In the genomic region with DNA sequence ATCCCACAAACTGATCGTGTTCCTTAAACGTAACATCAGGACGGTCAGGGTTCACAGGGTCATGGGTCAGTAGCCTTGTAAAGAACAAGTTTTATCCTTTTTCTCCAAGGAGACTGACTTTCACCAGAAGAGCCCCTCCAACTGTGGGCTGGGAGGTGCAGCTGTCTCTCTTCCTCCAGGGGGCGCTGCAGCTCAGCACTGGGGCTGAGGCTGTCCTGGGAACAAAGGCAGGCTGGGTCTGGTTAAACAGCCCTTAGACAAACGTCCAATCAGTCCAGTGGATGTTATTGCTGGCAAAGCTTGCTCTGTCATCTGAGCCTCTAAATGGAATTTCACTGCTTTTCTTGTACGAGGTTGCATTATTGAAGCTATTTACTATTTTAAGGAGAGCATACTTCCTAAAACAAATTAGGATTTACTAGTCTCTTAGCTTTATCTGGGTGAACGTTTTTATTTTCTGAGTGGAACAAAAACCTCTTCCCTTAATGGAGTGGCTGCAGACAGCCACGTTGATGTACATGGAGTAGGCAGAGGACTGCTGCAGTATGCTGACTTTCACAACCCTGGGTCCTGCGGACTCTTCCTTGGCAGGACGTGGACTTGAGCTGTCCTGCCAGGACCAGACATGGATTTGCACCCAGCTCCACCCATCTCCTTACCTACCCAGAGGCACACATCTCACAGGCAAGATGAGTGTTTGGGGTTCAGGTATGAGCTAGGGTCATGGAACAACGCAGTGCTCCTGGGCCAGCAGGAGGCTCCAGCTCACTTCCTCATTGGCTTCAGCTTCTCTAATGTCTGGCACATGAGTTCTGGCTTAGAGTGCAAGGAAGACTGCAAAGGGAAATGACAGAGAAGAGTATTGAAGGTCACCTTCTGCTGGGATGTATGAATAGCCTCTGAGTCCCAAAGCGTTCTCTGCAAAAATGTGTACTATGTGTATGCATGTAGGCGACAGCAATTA, we compare ENCODE assay signal across 8 cellular contexts. TPM values are rescaled to one million over a fixed set of nuclear protein-coding genes. Genes with fewer than 3 reads are reported as not detected.
DNase-seq lines count a peak whose midpoint lies in the region; ATAC-seq and TF ChIP-seq lines count a peak whose summit lies in the region.

No MANE protein-coding gene starts in this region.

- TF ChIP-seq CTCF in BJ (IDR thresholded peaks at IDR 0.05; ENCODE audit: insufficient read depth, low read depth, low read length), result peak; percentile 99
- peak; percentile 98 to 99 for TF ChIP-seq CTCF in fibroblast of lung (conservative IDR thresholded peaks at IDR 0.05 in 1 of 2, IDR thresholded peaks at IDR 0.05 in 1 of 2; ENCODE audit: low read depth in 1 of 2, low read length in 2 of 2)
- TF ChIP-seq CTCF in neural crest cell (conservative IDR thresholded peaks at IDR 0.05), result peak; percentile 96

- H3K36me3 ChIP-seq in BJ (ENCODE audit: control insufficient read depth, insufficient read depth, low read length) (peaks cover 17% of the 10 kb centered on the region), fibroblast of lung (ENCODE audit: control insufficient read depth, insufficient read depth, low read length) (peaks cover 18% of the 10 kb centered on the region)

- peaks cover 32% of the 10 kb centered on the region for H3K36me3 Mint-ChIP-seq in neural crest cell (ENCODE audit: low read depth)

- peak; percentile 53 for ATAC-seq in HG03097 (IDR thresholded peaks at IDR 0.05; ENCODE audit: low FRiP score, unreplicated experiment)

- H3K27ac ChIP-seq in fibroblast of lung (ENCODE audit: insufficient read depth, low read length) (no peak overlapping the region), substantia nigra (ENCODE audit: low read depth, low read length, poor library complexity, severe bottlenecking) (peak overlapping the region; percentile 65)

- H3K4me3 ChIP-seq in BJ (ENCODE audit: low read depth, low read length), result no peak overlapping the region
- H3K4me3 ChIP-seq in fibroblast of lung (replicated peaks in 1 of 4; ENCODE audit: control extremely low read depth in 1 of 4, insufficient read depth in 1 of 4, low read depth in 3 of 4, low read length in 4 of 4), result no peak overlapping the region

- peak overlapping the region; percentile 53 for H3K4me3 Mint-ChIP-seq in neural crest cell

- no peaks in the 10 kb centered on the region for H3K27me3 Mint-ChIP-seq in neural crest cell (ENCODE audit: low read depth)

- peaks cover 4% of the 10 kb centered on the region for H3K4me1 ChIP-seq in fibroblast of lung (ENCODE audit: control insufficient read depth, extremely low read depth, insufficient read depth, low read length)

- no peaks in the 10 kb centered on the region for H3K9me3 Mint-ChIP-seq in neural crest cell

- no peak overlapping the region for H3K4me2 ChIP-seq in fibroblast of lung (ENCODE audit: extremely low read depth, insufficient read depth, low read length)

- no peaks in the 10 kb centered on the region for H4K20me1 ChIP-seq in fibroblast of lung (ENCODE audit: control insufficient read depth, extremely low read depth, insufficient read depth, low read length)

- H3K9me3 ChIP-seq in fibroblast of lung (ENCODE audit: control insufficient read depth, insufficient read depth, low read depth, low read length), result no peaks in the 10 kb centered on the region

- H3K9ac ChIP-seq in fibroblast of lung (ENCODE audit: insufficient read depth, low read length), result no peak overlapping the region

- POLR2A ChIA-PET in BJ (lab: Charles Lee), result no interaction called here

- peaks cover 10% of the 10 kb centered on the region for H3K79me2 ChIP-seq in fibroblast of lung (ENCODE audit: control insufficient read depth, insufficient read depth, low read length)

- DNase-seq in BJ (ENCODE audit: low read depth), result no peak
- DNase-seq in OCI-M1 (lab: John Stamatoyannopoulos, UW), result peak; percentile 74
- peak; percentile 80 to 84 for DNase-seq in activated T-cell treated with anti-CD3 and anti-CD28 coated beads, Interleukin-2, amount 50 U/mL, for 48 hours
- DNase-seq in fibroblast of lung (ENCODE audit: low read depth in 2 of 2), result peak; percentile 73 to 91
- DNase-seq in neural crest cell (ENCODE audit: low read depth, low spot score), result peak; percentile 94
- DNase-seq in substantia nigra (lab: John Stamatoyannopoulos, UW), result peak in 43 of 49 donors; percentile 15 to 82 (median 64)
- DNase-seq in GM19238 (ENCODE audit: insufficient read length, low spot score), result no peak

- H3K27me3 ChIP-seq in BJ (ENCODE audit: control insufficient read depth, insufficient read depth, low read length), result no peaks in the 10 kb centered on the region
- no peaks in the 10 kb centered on the region for H3K27me3 ChIP-seq in fibroblast of lung (ENCODE audit: control insufficient read depth, insufficient read depth, low read length)

- peak overlapping the region; percentile 77 for H3K27ac Mint-ChIP-seq in neural crest cell (ENCODE audit: unreplicated experiment)

- CTCF ChIA-PET in BJ (lab: Yijun Ruan, JAX), result interaction anchor here (0.5 to 14.0 kb wide), 55 partner anchors 8 to 456 kb away, joined by 3 to 251 read pairs (median 4); a partner anchor contains a TSS

- H2AFZ ChIP-seq in fibroblast of lung (ENCODE audit: low read length), result no peak overlapping the region

- peaks cover 28% of the 10 kb centered on the region for H3K4me1 Mint-ChIP-seq in neural crest cell

RNA-seq across cellular contexts. Expression of a gene that starts 7.8 kb away (rescaled TPM):
- polyA plus RNA-seq in BJ (2011; rRNA removed) (19.8 and 20.3 TPM in 2 replicates), fibroblast of lung (29.6 and 46.1 TPM in 2 replicates)
- 12.2 and 15.2 TPM in 2 replicates for polyA minus RNA-seq in BJ (2011; rRNA and poly(A)+ RNA removed)
- total RNA-seq in fibroblast of lung (22.0 and 27.7 TPM in 2 replicates), neural crest cell (98.8 and 103 TPM in 2 replicates)
- polyA plus RNA-seq in fibroblast of lung (2012), result 17.8 and 27.5 TPM in 2 replicates
- 7.6 and 11.6 TPM in 2 replicates for polyA minus RNA-seq in fibroblast of lung (ENCODE audit: low replicate concordance)

RNA-seq across cellular contexts. Expression of a gene that starts 36.9 kb away (rescaled TPM):
- polyA plus RNA-seq in BJ (2011; rRNA removed) (not detected in 2 replicates), fibroblast of lung (0.02 TPM in 1 of 2 replicates, not detected in the other)
- not detected in 2 replicates for polyA minus RNA-seq in BJ (2011; rRNA and poly(A)+ RNA removed)
- total RNA-seq in fibroblast of lung (not detected in 2 replicates), neural crest cell (2.2 and 2.5 TPM in 2 replicates)
- polyA plus RNA-seq in fibroblast of lung (2012), result 0.05 TPM in 1 of 2 replicates, not detected in the other
- not detected in 2 replicates for polyA minus RNA-seq in fibroblast of lung (ENCODE audit: low replicate concordance)

Comparison
In these comparisons a context has a peak if more than half of its experiments do, and no peak if none do; other contexts are left out.
1. DNase-seq: peak in OCI-M1 (single experiment), activated T-cell treated with anti-CD3 and anti-CD28 coated beads, Interleukin-2, amount 50 U/mL, for 48 hours (2 of 2), fibroblast of lung (2 of 2), neural crest cell (single experiment) and substantia nigra (43 of 49); none in BJ (single experiment) and GM19238 (single experiment).
2. Peak in every context shown above with its lines, with median percentiles within 50 percentile points of each other: CTCF ChIP-seq.